In the genomic region with DNA sequence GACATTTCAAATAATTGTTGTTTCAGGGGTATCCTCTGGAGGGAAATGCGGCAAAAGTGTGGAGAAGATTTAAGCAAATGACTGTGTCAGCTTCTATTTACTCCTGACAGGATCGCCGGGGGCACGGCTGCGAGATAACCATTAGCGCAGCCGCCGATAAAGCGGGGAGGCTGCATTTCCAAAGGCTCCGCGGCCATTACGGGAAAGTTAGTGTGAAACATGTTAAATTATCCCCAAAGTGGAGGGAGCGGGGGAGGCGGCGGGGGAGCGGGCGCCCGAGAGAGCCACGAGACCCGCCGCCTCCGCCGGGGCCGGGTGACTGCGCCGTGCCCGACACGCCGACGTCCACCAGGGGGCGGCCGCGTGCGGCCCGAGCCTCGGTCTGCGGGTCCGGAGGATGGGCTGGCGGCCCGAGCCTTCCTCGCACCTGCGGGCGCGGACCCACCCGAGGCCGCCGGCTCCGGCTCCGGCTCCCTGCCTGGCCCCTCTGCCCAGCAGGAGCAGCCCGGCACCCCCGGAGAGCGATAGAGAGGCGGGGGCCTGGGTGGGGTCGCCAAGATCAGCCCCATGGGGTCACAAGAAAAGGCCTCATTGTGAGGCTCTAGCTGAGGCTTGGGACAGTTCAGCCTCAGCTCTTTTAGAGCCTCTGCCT, we compare ENCODE assay signal across 1 cellular context.
TF ChIP-seq lines count a peak whose summit lies in the region.

No MANE protein-coding gene starts in this region.

TF ChIP-seq in HEK293, 187 proteins besides CTCF, POLR2A, EP300 and RAD21 (continued from another document):
- TF ChIP-seq PRDM4 (tag by site-specific recombination; IDR thresholded peaks at IDR 0.05) (no peak), ZNF596 (tag by site-specific recombination; IDR thresholded peaks at IDR 0.05) (peak; percentile 68; the same call in 1 of the 2 replicates), ZNF221 (tag by site-specific recombination; IDR thresholded peaks at IDR 0.05; ENCODE audit: borderline replicate concordance) (no peak), GLIS2 (tag by site-specific recombination; IDR thresholded peaks at IDR 0.05) (0 out of 2 replicates have a peak, but pooled peaks have one; percentile 30), ZIC2 (tag by site-specific recombination; IDR thresholded peaks at IDR 0.05) (no peak), ZNF513 (tag by site-specific recombination; IDR thresholded peaks at IDR 0.05) (peak; percentile 76), ZSCAN30 (tag by site-specific recombination; IDR thresholded peaks at IDR 0.05) (peak; percentile 88), ZNF335 (tag by site-specific recombination; conservative IDR thresholded peaks at IDR 0.05) (peak; percentile 76), ZNF223 (tag by site-specific recombination; IDR thresholded peaks at IDR 0.05) (no peak), ZNF184 (tag by site-specific recombination; IDR thresholded peaks at IDR 0.05) (0 out of 2 replicates have a peak, but pooled peaks have one; percentile 49), ZNF24 (tag by site-specific recombination; IDR thresholded peaks at IDR 0.05) (0 out of 2 replicates have a peak, but pooled peaks have one; percentile 15)
